8 cellular contexts compared by ENCODE assay signal in genomic region chr11:46277313-46277622, GRCh38. TPM values are rescaled to one million over a fixed set of nuclear protein-coding genes. Genes with fewer than 3 reads are reported as not detected.
DNase-seq lines count a peak whose midpoint lies in the region; ATAC-seq lines count a peak whose summit lies in the region.

No MANE protein-coding gene starts in this region.

- H3K27ac ChIP-seq in muscle layer of colon (ENCODE audit: low read depth, low read length): no peak overlapping the region

- H3K9ac ChIP-seq in muscle layer of colon (ENCODE audit: low read length): no peak overlapping the region

- no peak for ATAC-seq in HG02571 (IDR thresholded peaks at IDR 0.05; ENCODE audit: unreplicated experiment)

- DNase-seq in Ammon's horn (ENCODE audit: low spot score): peak; percentile 34
- peak; percentile 95 for DNase-seq in HT-29 (ENCODE audit: low spot score)
- DNase-seq in cerebellar cortex (ENCODE audit: low spot score): peak; percentile 68
- DNase-seq in COR-L47 (lab: John Stamatoyannopoulos, UW): no peak
- DNase-seq in RKO (ENCODE audit: low spot score): no peak
- no peak for DNase-seq in NOMO-1 treated with dmso at 0.1 percent for 144 hours (lab: John Stamatoyannopoulos, UW; ENCODE audit: unreplicated experiment)

- H3K27me3 ChIP-seq in muscle layer of colon (ENCODE audit: control insufficient read depth in 1 of 2, insufficient read depth in 2 of 2, low read length in 2 of 2): peaks cover 0 to 20% of the 10 kb centered on the region in 2 donors

- no peaks in the 10 kb centered on the region for H3K9me3 ChIP-seq in muscle layer of colon (ENCODE audit: low read length)

- peak overlapping the region; percentile 54 to 69 for H3K4me3 ChIP-seq in muscle layer of colon (ENCODE audit: low read depth in 1 of 2, low read length in 2 of 2)

- peaks cover 62% of the 10 kb centered on the region for H3K4me1 ChIP-seq in muscle layer of colon (ENCODE audit: insufficient read depth, low read length)

- H3K36me3 ChIP-seq in muscle layer of colon (ENCODE audit: insufficient read depth, low read length): no peaks in the 10 kb centered on the region

RNA-seq across cellular contexts. Expression of gene CREB3L1, which starts 0.2 kb away (rescaled TPM):
- 50.1 and 64.2 TPM in 2 replicates for total RNA-seq in HT-29 (2014; rRNA removed; shearing (Covaris generic))

Comparison
In these comparisons a context has a peak if more than half of its experiments do, and no peak if none do; other contexts are left out.
1. DNase-seq: peak in Ammon's horn (single experiment), HT-29 (single experiment) and cerebellar cortex (single experiment); none in COR-L47 (single experiment), RKO (single experiment) and NOMO-1 treated with dmso at 0.1 percent for 144 hours (single experiment).